In genomic region chr6:73515204-73516101, GRCh38 we compare ENCODE assay signal across 8 cellular contexts. TPM values are rescaled to one million over a fixed set of nuclear protein-coding genes. Genes with fewer than 3 reads are reported as not detected.
DNase-seq lines count a peak whose midpoint lies in the region; ATAC-seq, FAIRE-seq and TF ChIP-seq lines count a peak whose summit lies in the region.

No MANE protein-coding gene starts in this region.

- ATAC-seq in GM19452 (IDR thresholded peaks at IDR 0.05; ENCODE audit: unreplicated experiment) (peak; percentile 35), HG03558 (IDR thresholded peaks at IDR 0.05; ENCODE audit: extremely low read depth, unreplicated experiment) (peak; percentile 34), sciatic nerve (peak; percentile 70)

- intact Hi-C loops in adrenal gland (cut with DNase I): loop anchor here in 1 of 2 donors (5.0 kb wide), 1 partner anchor 97 kb away; no protein-coding TSS in a partner anchor
- intact Hi-C loops in left ventricle myocardium inferior (cut with micrococcal nuclease): loop anchor here (5.0 kb wide), 1 partner anchor 92 kb away; no protein-coding TSS in a partner anchor
- intact Hi-C loops in sciatic nerve (cut with DNase I): loop anchor here (5.0 kb wide), 1 partner anchor 97 kb away; no protein-coding TSS in a partner anchor

- DNase-seq in EH (ENCODE audit: low read depth) (peak; percentile 87), RCC 7860 (ENCODE audit: low spot score) (peak; percentile 69), adrenal gland (peak; percentile 51 to 80 (median 65)), left ventricle myocardium inferior (no peak), sciatic nerve (ENCODE audit: low spot score) (no peak), NCI-H226 (no peak)

- no peak for TF ChIP-seq POLR2A in adrenal gland (IDR thresholded peaks at IDR 0.05)

- 25 to 35% (median 28%) methylated on average over 4 of the region's 4 CpGs for WGBS in adrenal gland, 4 donors

- H3K4me1 ChIP-seq in adrenal gland (replicated peaks in 1 of 2): peaks cover 25 to 46% of the 10 kb centered on the region in 2 donors
- H3K4me1 ChIP-seq in left ventricle myocardium inferior: peaks cover 44% of the 10 kb centered on the region

- peak; percentile 62 for FAIRE-seq in RCC 7860 (lab: Jason Lieb, UNC)

- H3K9me3 ChIP-seq in adrenal gland (replicated peaks in 1 of 3) (no peaks in the 10 kb centered on the region), left ventricle myocardium inferior (replicated peaks) (no peaks in the 10 kb centered on the region)

- peak overlapping the region; percentile 25 to 79 (median 44) for H3K27ac ChIP-seq in adrenal gland
- H3K27ac ChIP-seq in left ventricle myocardium inferior (replicated peaks): peak overlapping the region; percentile 47

- H3K4me3 ChIP-seq in adrenal gland (peak overlapping the region in 1 of 4 donors; percentile 19), left ventricle myocardium inferior (no peak overlapping the region)

- TF ChIP-seq CTCF in adrenal gland (IDR thresholded peaks at IDR 0.05) (peak; percentile 60 to 87 (median 80)), left ventricle myocardium inferior (IDR thresholded peaks at IDR 0.05; ENCODE audit: borderline replicate concordance) (peak; percentile 83)

- no peaks in the 10 kb centered on the region for H3K27me3 ChIP-seq in adrenal gland
- peaks cover 12% of the 10 kb centered on the region for H3K27me3 ChIP-seq in left ventricle myocardium inferior (ENCODE audit: low read depth)

- H3K36me3 ChIP-seq in adrenal gland (replicated peaks in 1 of 2): peaks cover 0 to 52% of the 10 kb centered on the region in 2 donors
- H3K36me3 ChIP-seq in left ventricle myocardium inferior: peaks cover 38% of the 10 kb centered on the region

RNA-seq across cellular contexts. Expression of gene EEF1A1, which starts 5.4 kb away (rescaled TPM):
- total RNA-seq in adrenal gland: over 10,000 TPM in 3 of 8 donors, 1,000 to 10,000 TPM in 5; 7,361 to 11,784 (median 9,101) TPM
- polyA plus RNA-seq in adrenal gland: over 10,000 TPM in 1 of 3 donors, 1,000 to 10,000 TPM in 2; 7,921 to 10,048 (median 9,514) TPM
- 1,882 TPM for total RNA-seq in left ventricle myocardium inferior
- 6,940 TPM for total RNA-seq in sciatic nerve

RNA-seq across cellular contexts. Expression of gene MTO1, which starts 53.9 kb away (rescaled TPM):
- 10 to 100 TPM; 16.9 to 29.9 (median 22.9) TPM for total RNA-seq in adrenal gland
- polyA plus RNA-seq in adrenal gland: 10 to 100 TPM; 14.0 to 26.0 (median 20.3) TPM
- 30.4 TPM for total RNA-seq in left ventricle myocardium inferior
- 34.6 TPM for total RNA-seq in sciatic nerve

Comparison
In these comparisons a context has a peak if more than half of its experiments do, and no peak if none do; other contexts are left out.
1. DNase-seq: peak in EH (single experiment), RCC 7860 (single experiment) and adrenal gland (7 of 7); none in left ventricle myocardium inferior (single experiment), sciatic nerve (single experiment) and NCI-H226 (single experiment).
2. Peak in every context shown above with its lines, with median percentiles within 50 percentile points of each other: ATAC-seq.